Comparison of ENCODE assay signal across 28 cellular contexts in genomic region chr22:29811377-29811776, GRCh38. TPM values are rescaled to one million over a fixed set of nuclear protein-coding genes. Genes with fewer than 3 reads are reported as not detected.
DNase-seq lines count a peak whose midpoint lies in the region; ATAC-seq, FAIRE-seq and TF ChIP-seq lines count a peak whose summit lies in the region.
"Had no signal": no experiment of that assay in that cellular context is flagged by ENCODE, and none has a peak within 500 bp of the region (broad histone marks: within the 10 kb centered on the region; RNA-seq: fewer than 3 reads in every experiment).

No MANE protein-coding gene starts in this region.

- H3K4me3 Mint-ChIP-seq in activated T-cell treated with anti-CD3 and anti-CD28 coated beads, Interleukin-2, amount 50 U/mL, for 72 hours, result no peak overlapping the region
- H3K4me3 Mint-ChIP-seq: activated naive CD4-positive, alpha-beta T cell treated with anti-CD3 and anti-CD28 coated beads, Interleukin-2, amount 50 U/mL, for 24 hours; activated T-helper 17 cell treated with anti-CD3 and anti-CD28 coated beads, Interleukin-2, amount 50 U/mL, for 72 hours; H9; naive thymus-derived CD8-positive, alpha-beta T cell had no signal

- intact Hi-C loops in colonic mucosa (cut with DNase I), result loop anchor here (10.0 kb wide), 1 partner anchor 193 kb away; no protein-coding TSS in a partner anchor

- H3K27me3 ChIP-seq in colonic mucosa (no peaks in the 10 kb centered on the region), lung (ENCODE audit: control insufficient read depth, insufficient read depth) (no peaks in the 10 kb centered on the region)
- H3K27me3 ChIP-seq: BE2C, esophagus muscularis mucosa, tibial nerve had no signal

- 68 to 82% methylated on average over 2 of the region's 2 CpGs for WGBS in lung, 2 donors

- no peaks in the 10 kb centered on the region for H3K9me3 Mint-ChIP-seq in activated T-cell treated with anti-CD3 and anti-CD28 coated beads, Interleukin-2, amount 50 U/mL, for 72 hours
- H3K9me3 Mint-ChIP-seq: activated naive CD4-positive, alpha-beta T cell treated with anti-CD3 and anti-CD28 coated beads, Interleukin-2, amount 50 U/mL, for 24 hours; activated T-helper 17 cell treated with anti-CD3 and anti-CD28 coated beads, Interleukin-2, amount 50 U/mL, for 72 hours; H9; naive thymus-derived CD8-positive, alpha-beta T cell had no signal

- H3K27me3 Mint-ChIP-seq in activated T-cell treated with anti-CD3 and anti-CD28 coated beads, Interleukin-2, amount 50 U/mL, for 72 hours (ENCODE audit: low read depth), result no peaks in the 10 kb centered on the region
- H3K27me3 Mint-ChIP-seq: activated naive CD4-positive, alpha-beta T cell treated with anti-CD3 and anti-CD28 coated beads, Interleukin-2, amount 50 U/mL, for 24 hours; activated T-helper 17 cell treated with anti-CD3 and anti-CD28 coated beads, Interleukin-2, amount 50 U/mL, for 72 hours; naive thymus-derived CD8-positive, alpha-beta T cell had no signal

- no peak for TF ChIP-seq CTCF in colonic mucosa (IDR thresholded peaks at IDR 0.05)
- no peak for TF ChIP-seq CTCF in lung (IDR thresholded peaks at IDR 0.05; ENCODE audit: control extremely low read depth, extremely low read depth)

- H3K9me3 ChIP-seq in colonic mucosa, result no peaks in the 10 kb centered on the region
- H3K9me3 ChIP-seq in lung (ENCODE audit: control insufficient read depth in 2 of 2, insufficient read depth in 1 of 2, low read length in 1 of 2), result no peaks in the 10 kb centered on the region
- H3K9me3 ChIP-seq: BE2C, esophagus muscularis mucosa, tibial nerve had no signal

- FAIRE-seq in urothelium cell line (lab: Jason Lieb, UNC), result peak; percentile 32
- FAIRE-seq: frontal cortex, HTR-8/SVneo, RCC 7860, TTC549 had no signal

- H3K4me3 ChIP-seq in colonic mucosa (no peak overlapping the region), lung (no peak overlapping the region)
- H3K4me3 ChIP-seq: coronary artery, esophagus muscularis mucosa, tibial nerve had no signal

- ATAC-seq in activated T-cell treated with anti-CD3 and anti-CD28 coated beads, Interleukin-2, amount 50 U/mL, for 72 hours (replicated peaks in 1 of 2), result no peak
- ATAC-seq in lung (ENCODE audit: insufficient read depth, low FRiP score) (peak; percentile 67), GM21717 (IDR thresholded peaks at IDR 0.05; ENCODE audit: unreplicated experiment) (no peak)
- ATAC-seq: activated T-helper 17 cell treated with anti-CD3 and anti-CD28 coated beads, Interleukin-2, amount 50 U/mL, for 72 hours; naive thymus-derived CD8-positive, alpha-beta T cell had no signal

- H3K36me3 ChIP-seq in colonic mucosa (peaks cover 7% of the 10 kb centered on the region), lung (ENCODE audit: control insufficient read depth in 2 of 2, insufficient read depth in 2 of 2, low read length in 2 of 2) (peaks cover 39 to 51% of the 10 kb centered on the region in 2 donors)

- DNase-seq in activated T-cell treated with anti-CD3 and anti-CD28 coated beads, Interleukin-2, amount 50 U/mL, for 72 hours, result no peak
- DNase-seq in activated T-cell treated with anti-CD3 and anti-CD28 coated beads, Interleukin-2, amount 50 U/mL, for 48 hours, result no peak
- peak; percentile 77 for DNase-seq in colonic mucosa
- DNase-seq in lung (ENCODE audit: low spot score), result peak; percentile 67
- DNase-seq in urothelium cell line (ENCODE audit: low spot score), result no peak
- DNase-seq in NCI-H1092 (lab: John Stamatoyannopoulos, UW), result no peak
- DNase-seq in NCI-H526 treated with DMSO at 0.1 percent for 48 hours (lab: John Stamatoyannopoulos, UW), result no peak
- DNase-seq: activated CD4-positive, alpha-beta T cell treated with anti-CD3 and anti-CD28 coated beads, Interleukin-2, amount 50 U/mL, for 48 hours; BE2C; DND-41; H9; naive thymus-derived CD8-positive, alpha-beta T cell; NCI-H1694; NCI-H2171; NCI-H510A treated with DMSO at 0.1 percent for 48 hours; nucleus accumbens; T-helper 1 cell had no signal

- H3K9ac ChIP-seq in colonic mucosa (ENCODE audit: low read depth in 2 of 2, low read length in 2 of 2), result no peak overlapping the region
- H3K9ac ChIP-seq: KMS-11 had no signal

- H3K27ac ChIP-seq in colonic mucosa (peak overlapping the region; percentile 68), lung (ENCODE audit: low read depth in 1 of 2, low read length in 1 of 2) (no peak overlapping the region)
- H3K27ac ChIP-seq: coronary artery, esophagus muscularis mucosa, KMS-11, tibial nerve had no signal

- H3K36me3 Mint-ChIP-seq in activated T-cell treated with anti-CD3 and anti-CD28 coated beads, Interleukin-2, amount 50 U/mL, for 72 hours (ENCODE audit: insufficient read depth in 2 of 2), result peaks cover 3 to 32% of the 10 kb centered on the region in 2 donors

- peak overlapping the region; percentile 64 for H3K27ac Mint-ChIP-seq in activated T-cell treated with anti-CD3 and anti-CD28 coated beads, Interleukin-2, amount 50 U/mL, for 72 hours
- H3K27ac Mint-ChIP-seq: activated naive CD4-positive, alpha-beta T cell treated with anti-CD3 and anti-CD28 coated beads, Interleukin-2, amount 50 U/mL, for 24 hours; activated T-helper 17 cell treated with anti-CD3 and anti-CD28 coated beads, Interleukin-2, amount 50 U/mL, for 72 hours had no signal

- H3K4me1 Mint-ChIP-seq in activated T-cell treated with anti-CD3 and anti-CD28 coated beads, Interleukin-2, amount 50 U/mL, for 72 hours (ENCODE audit: low read depth), result no peaks in the 10 kb centered on the region
- H3K4me1 Mint-ChIP-seq: activated naive CD4-positive, alpha-beta T cell treated with anti-CD3 and anti-CD28 coated beads, Interleukin-2, amount 50 U/mL, for 24 hours; activated T-helper 17 cell treated with anti-CD3 and anti-CD28 coated beads, Interleukin-2, amount 50 U/mL, for 72 hours had no signal

- peaks cover 6% of the 10 kb centered on the region for H3K4me1 ChIP-seq in colonic mucosa
- H3K4me1 ChIP-seq in lung (ENCODE audit: control insufficient read depth in 2 of 2, insufficient read depth in 2 of 2, low read length in 2 of 2), result peaks cover 0 to 3% of the 10 kb centered on the region in 2 donors

RNA-seq across cellular contexts. Expression of gene ASCC2, which starts 26.7 kb away (rescaled TPM):
- total RNA-seq in activated T-cell treated with anti-CD3 and anti-CD28 coated beads, Interleukin-2, amount 50 U/mL, for 72 hours, result 10 to 100 TPM; 77.7 to 81.7 TPM
- 10 to 100 TPM; 52.8 to 77.0 TPM for total RNA-seq in colonic mucosa
- 10 to 100 TPM; 38.6 to 61.6 TPM for total RNA-seq in lung
- polyA plus RNA-seq in lung, result 10 to 100 TPM; 46.5 to 60.8 TPM

RNA-seq across cellular contexts. Expression of gene UQCR10, which starts 44.2 kb away (rescaled TPM):
- 10 to 100 TPM; 62.4 to 63.4 TPM for total RNA-seq in activated T-cell treated with anti-CD3 and anti-CD28 coated beads, Interleukin-2, amount 50 U/mL, for 72 hours
- total RNA-seq in colonic mucosa (100 to 1,000 TPM; 171 to 217 TPM), lung (10 to 100 TPM; 67.5 to 92.4 TPM)
- 100 to 1,000 TPM; 174 to 290 TPM for polyA plus RNA-seq in lung

RNA-seq across cellular contexts. Expression of gene ZMAT5, which starts 44.6 kb away (rescaled TPM):
- 10 to 100 TPM; 29.1 to 34.4 TPM for total RNA-seq in activated T-cell treated with anti-CD3 and anti-CD28 coated beads, Interleukin-2, amount 50 U/mL, for 72 hours
- total RNA-seq in colonic mucosa (10 to 100 TPM; 11.9 to 14.3 TPM), lung (10 to 100 TPM; 11.2 to 23.7 TPM)
- polyA plus RNA-seq in lung, result 10 to 100 TPM; 27.1 to 32.5 TPM

Comparison
In these comparisons a context has a peak if more than half of its experiments do, and no peak if none do; other contexts are left out.
1. DNase-seq: peak in colonic mucosa (single experiment) and lung (single experiment); none in activated T-cell treated with anti-CD3 and anti-CD28 coated beads, Interleukin-2, amount 50 U/mL, for 72 hours (0 of 2), activated T-cell treated with anti-CD3 and anti-CD28 coated beads, Interleukin-2, amount 50 U/mL, for 48 hours (0 of 2), urothelium cell line (single experiment), NCI-H1092 (single experiment) and NCI-H526 treated with DMSO at 0.1 percent for 48 hours (single experiment).